18 cellular contexts compared by ENCODE assay signal in the genomic region with DNA sequence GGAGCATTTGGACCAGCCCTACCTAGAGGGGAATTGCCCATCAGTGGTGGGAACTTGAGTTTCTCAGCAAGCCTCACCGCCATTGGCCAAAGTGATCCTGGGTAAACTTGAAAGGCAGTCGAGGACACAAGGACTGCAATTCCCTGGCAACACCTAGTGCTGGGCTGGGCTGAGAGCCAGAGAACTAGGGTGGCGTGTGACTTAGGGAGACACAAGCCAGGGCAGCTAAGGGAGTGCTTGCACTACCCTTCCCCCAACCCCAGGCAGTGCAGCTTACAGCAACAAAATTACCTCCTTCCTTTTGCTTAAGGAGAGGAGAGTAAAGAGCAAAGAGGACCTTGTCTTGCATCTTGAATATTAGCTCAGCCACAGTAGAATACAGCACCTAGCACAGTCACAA.
DNase-seq lines count a peak whose midpoint lies in the region; ATAC-seq, FAIRE-seq and TF ChIP-seq lines count a peak whose summit lies in the region.
"Had no signal": no experiment of that assay in that cellular context is flagged by ENCODE, and none has a peak within 500 bp of the region (broad histone marks: within the 10 kb centered on the region; RNA-seq: fewer than 3 reads in every experiment).

No MANE protein-coding gene starts in this region.

- H3K4me1 ChIP-seq in BE2C (no peaks in the 10 kb centered on the region; the same call in 1 of the 2 replicates), H9 (ENCODE audit: insufficient read depth, low read length) (no peaks in the 10 kb centered on the region), uterus (no peaks in the 10 kb centered on the region)
- H3K4me1 ChIP-seq: BLaER1, breast epithelium had no signal

- no peak overlapping the region for H3K27ac ChIP-seq in H9 (ENCODE audit: insufficient read length, low read depth, low read length)
- no peak overlapping the region for H3K27ac ChIP-seq in uterus
- H3K27ac ChIP-seq: BLaER1, breast epithelium had no signal

- FAIRE-seq in GM12891 (lab: Jason Lieb, UNC) = no peak
- FAIRE-seq: endothelial cell of umbilical vein, GM18507, RCC 7860 had no signal

- peak overlapping the region; percentile 27 for H3K18ac ChIP-seq in H9 (ENCODE audit: insufficient read length, low read depth, low read length)

- H3T11ph ChIP-seq in H9 (ENCODE audit: low read length) = no peak overlapping the region

- H3K9me3 ChIP-seq in BE2C = no peaks in the 10 kb centered on the region
- no peaks in the 10 kb centered on the region for H3K9me3 ChIP-seq in H9 (ENCODE audit: control insufficient read depth, low read depth, low read length)
- no peaks in the 10 kb centered on the region for H3K9me3 ChIP-seq in uterus
- H3K9me3 ChIP-seq: BLaER1, breast epithelium had no signal

- H2AFZ ChIP-seq in H9 (ENCODE audit: low read length) = no peak overlapping the region

- WGBS in H9 (ENCODE audit: extremely low coverage, insufficient read length, low lambda C conversion rate) = no CpG with 5 or more reads among the region's 3 CpGs

- intact Hi-C loops in uterus (cut with DNase I; ENCODE audit: low total_unique reads) = no loop called here

- H3K36me3 ChIP-seq in BE2C = no peaks in the 10 kb centered on the region
- no peaks in the 10 kb centered on the region for H3K36me3 ChIP-seq in uterus
- H3K36me3 ChIP-seq: BLaER1, breast epithelium had no signal

- H3K27ac Mint-ChIP-seq in H9 = no peak overlapping the region

- no peak overlapping the region for H3K4me3 Mint-ChIP-seq in H9

- no peak overlapping the region for H2BK20ac ChIP-seq in H9 (ENCODE audit: low read depth, low read length, poor library complexity, severe bottlenecking)

- H3K36me3 Mint-ChIP-seq in H9 (ENCODE audit: insufficient read depth in 1 of 3, low read depth in 3 of 3) = peaks cover 0 to 5% (median 5%) of the 10 kb centered on the region in 3 experiments; a peak in 5 of 7 replicates

- no peak overlapping the region for H4K91ac ChIP-seq in H9 (ENCODE audit: insufficient read length, low read depth, low read length)

- no peaks in the 10 kb centered on the region for H3K79me2 ChIP-seq in H9 (ENCODE audit: insufficient read depth, low read length)

- no peak for ATAC-seq in GM21723 (IDR thresholded peaks at IDR 0.05; ENCODE audit: unreplicated experiment)

- no peaks in the 10 kb centered on the region for H3K79me1 ChIP-seq in H9 (ENCODE audit: insufficient read depth, low read depth, low read length, poor library complexity, severe bottlenecking)

- no peak overlapping the region for H2BK5ac ChIP-seq in H9 (ENCODE audit: insufficient read length, low read length)

- TF ChIP-seq CTCF in BE2C (IDR thresholded peaks at IDR 0.05; ENCODE audit: low read depth, low read length) (no peak), H9 (conservative IDR thresholded peaks at IDR 0.05) (no peak), epithelial cell of proximal tubule (conservative IDR thresholded peaks at IDR 0.05; ENCODE audit: low read depth, low read length) (no peak), uterus (IDR thresholded peaks at IDR 0.05) (no peak)

- no peaks in the 10 kb centered on the region for H3K23me2 ChIP-seq in H9 (ENCODE audit: insufficient read length, low read depth, low read length, poor library complexity, severe bottlenecking)

- H3K9me3 Mint-ChIP-seq in H9 = peaks cover 5 to 15% of the 10 kb centered on the region in 2 experiments; a peak in 4 of 5 replicates

- H4K20me1 ChIP-seq in H9 (ENCODE audit: control insufficient read depth, insufficient read depth, insufficient read length) = no peaks in the 10 kb centered on the region
- H4K20me1 ChIP-seq: BLaER1 had no signal

- no peaks in the 10 kb centered on the region; the same call in 1 of the 2 replicates for H3K27me3 Mint-ChIP-seq in H9 (ENCODE audit: low read depth)

- no peak overlapping the region for H3K14ac ChIP-seq in H9 (ENCODE audit: insufficient read depth, low read length)

- H3K4me2 ChIP-seq in H9 (ENCODE audit: insufficient read depth, insufficient read length, low read length) = no peak overlapping the region
- H3K4me2 ChIP-seq: BLaER1 had no signal

- no peak overlapping the region for H3K23ac ChIP-seq in H9 (ENCODE audit: insufficient read length, low read depth, low read length)

- H4K8ac ChIP-seq in H9 (replicated peaks; ENCODE audit: insufficient read length, low read depth, low read length) = no peak overlapping the region

- peaks cover 0 to 8% of the 10 kb centered on the region in 2 experiments; a peak in 1 of 4 replicates for H3K4me1 Mint-ChIP-seq in H9

- H2BK12ac ChIP-seq in H9 (ENCODE audit: insufficient read length, low read depth, low read length) = no peak overlapping the region

- H4K5ac ChIP-seq in H9 (ENCODE audit: insufficient read length, low read depth, low read length) = no peak overlapping the region

- H2AK5ac ChIP-seq in H9 (ENCODE audit: insufficient read length, low read length) = no peak overlapping the region

- H3K4me3 ChIP-seq in BE2C (ENCODE audit: low read depth, low read length) (no peak overlapping the region), epithelial cell of proximal tubule (ENCODE audit: low read depth, low read length) (no peak overlapping the region), uterus (no peak overlapping the region)
- H3K4me3 ChIP-seq: BLaER1, breast epithelium had no signal

- H3K4ac ChIP-seq in H9 (ENCODE audit: low read depth, low read length) = no peak overlapping the region

- DNase-seq in BE2C (peak; percentile 37), H9 (no peak), epithelial cell of proximal tubule (ENCODE audit: low read depth) (peak; percentile 9), mucosa of gallbladder (ENCODE audit: low spot score) (peak; percentile 61), GM12891 (ENCODE audit: insufficient read length, low spot score) (no peak), uterus (no peak), GM19238 (ENCODE audit: insufficient read length, low spot score) (no peak)
- DNase-seq: activated gamma-delta T cell treated with Interleukin-2 at 50 U/mL for 16 hours; GDM1; NCI-H2081; stimulated activated CD4-positive, alpha-beta T cell treated with anti-CD3 and anti-CD28 coated beads, Interleukin-4, amount 100 ng/mL, for 24 hours; stimulated activated naive CD4-positive, alpha-beta T cell treated with Interleukin-2 at 50 U/mL for 16 hours had no signal

- H3K27me3 ChIP-seq in BE2C (no peaks in the 10 kb centered on the region), H9 (ENCODE audit: insufficient read depth, low read length) (no peaks in the 10 kb centered on the region), uterus (no peaks in the 10 kb centered on the region)
- H3K27me3 ChIP-seq: BLaER1, breast epithelium had no signal

- H3K9ac ChIP-seq in H9 (ENCODE audit: extremely low read depth, insufficient read length, low read length) = no peak overlapping the region
- H3K9ac ChIP-seq: BLaER1 had no signal

- no peak overlapping the region for H2BK120ac ChIP-seq in H9 (ENCODE audit: low read depth, low read length, poor library complexity, severe bottlenecking)

- TF ChIP-seq POLR2A in GM12891 (IDR thresholded peaks at IDR 0.05; ENCODE audit: low read depth, low read length) = no peak
- TF ChIP-seq POLR2A in uterus (IDR thresholded peaks at IDR 0.05) = no peak

- H2BK15ac ChIP-seq in H9 (ENCODE audit: low read depth, low read length) = no peak overlapping the region

- H3K56ac ChIP-seq in H9 (ENCODE audit: insufficient read length, low read depth, low read length) = no peak overlapping the region

TF ChIP-seq in GM12891, 5 proteins besides CTCF, POLR2A, EP300 and RAD21:
- TF ChIP-seq POLR2AphosphoS5 (IDR thresholded peaks at IDR 0.05; ENCODE audit: low read depth, low read length) (no peak), POU2F2 (IDR thresholded peaks at IDR 0.05; ENCODE audit: low read depth, low read length) (no peak), PAX5 (IDR thresholded peaks at IDR 0.05; ENCODE audit: insufficient read depth, low read length, severe bottlenecking) (no peak), SPI1 (IDR thresholded peaks at IDR 0.05; ENCODE audit: low read depth, low read length) (no peak), TAF1 (IDR thresholded peaks at IDR 0.05; ENCODE audit: low read depth, low read length) (no peak)

Comparison
In these comparisons a context has a peak if more than half of its experiments do, and no peak if none do; other contexts are left out.
1. DNase-seq: peak in BE2C (single experiment), epithelial cell of proximal tubule (single experiment) and mucosa of gallbladder (single experiment); none in H9 (single experiment), GM12891 (single experiment), uterus (0 of 2) and GM19238 (single experiment).